ENCODE assay signal across 8 cellular contexts in the genomic region with DNA sequence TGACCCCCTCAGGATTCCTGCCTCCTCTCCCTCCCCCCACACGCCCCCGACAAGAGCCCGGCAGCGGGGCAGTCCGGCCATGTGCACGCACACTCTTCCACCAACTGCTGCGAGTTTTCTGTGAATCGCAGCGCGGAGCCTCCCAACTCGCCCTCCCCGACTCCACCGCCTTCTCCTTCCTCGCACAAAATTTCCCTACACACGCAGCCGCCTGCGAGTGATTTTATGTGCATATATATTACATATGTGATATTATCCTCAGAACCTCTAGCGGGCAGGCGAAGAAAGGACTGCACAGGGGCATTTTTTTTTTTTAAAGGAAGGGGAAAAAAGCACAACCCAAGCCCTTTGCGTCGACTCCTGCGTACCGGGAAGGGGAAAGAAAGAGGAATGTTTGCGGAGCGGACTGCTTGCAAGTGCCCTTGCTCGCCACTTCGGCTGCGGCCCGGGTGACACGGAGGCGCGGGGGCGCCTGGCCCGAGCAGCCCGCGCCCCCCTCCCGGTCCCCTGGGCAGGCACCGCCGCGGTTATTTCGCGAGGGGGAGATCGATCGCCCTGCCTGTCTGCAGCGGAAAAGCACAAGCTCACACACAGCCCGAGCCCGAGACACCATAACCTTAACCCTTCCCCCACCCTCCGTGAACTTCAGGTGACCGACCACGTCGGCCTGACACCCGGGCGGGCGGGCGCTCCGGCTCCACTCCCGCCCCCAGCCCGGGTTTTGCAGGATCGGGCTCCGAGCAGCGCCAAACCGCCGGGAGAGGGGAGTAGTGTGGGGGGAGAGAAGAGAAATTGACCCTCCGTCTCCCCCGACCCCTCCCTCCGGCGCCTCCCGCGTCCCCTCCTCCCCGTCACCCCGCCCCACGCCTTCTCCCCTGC. TPM values are rescaled to one million over a fixed set of nuclear protein-coding genes. Genes with fewer than 3 reads are reported as not detected.
DNase-seq lines count a peak whose midpoint lies in the region; ATAC-seq, FAIRE-seq and TF ChIP-seq lines count a peak whose summit lies in the region.

No MANE protein-coding gene starts in this region.

- H2BK5ac ChIP-seq in IMR-90 (ENCODE audit: low read depth, low read length, poor library complexity, severe bottlenecking), result peak overlapping the region; percentile 98

- H3K4me3 ChIP-seq in IMR-90 (ENCODE audit: insufficient read depth, low read depth, low read length), result peak overlapping the region; percentile 82
- peak overlapping the region; percentile 76 to 85 for H3K4me3 ChIP-seq in SK-N-SH (ENCODE audit: low read depth in 2 of 2, low read length in 1 of 2)
- H3K4me3 ChIP-seq in heart right ventricle, result peak overlapping the region; percentile 68 to 88 (median 82)

- TF ChIP-seq RAD21 in IMR-90 (IDR thresholded peaks at IDR 0.05; ENCODE audit: low read length) (peak; percentile 10; the same call in 1 of the 2 replicates), SK-N-SH (IDR thresholded peaks at IDR 0.05; ENCODE audit: low read length) (peak; percentile 24)

- H3K27me3 Mint-ChIP-seq in activated naive CD8-positive, alpha-beta T cell treated with anti-CD3 and anti-CD28 coated beads, Interleukin-2, amount 50 U/mL, for 24 hours, result no peaks in the 10 kb centered on the region

- no peaks in the 10 kb centered on the region for H3K9me2 ChIP-seq in SK-N-SH

- H4K91ac ChIP-seq in IMR-90 (ENCODE audit: insufficient read depth, low read depth, low read length), result peak overlapping the region; percentile 89

- peak overlapping the region; percentile 71 to 79 for H4K8ac ChIP-seq in IMR-90 (ENCODE audit: low read depth in 2 of 2, low read length in 2 of 2)

- TF ChIP-seq POLR2A in IMR-90 (IDR thresholded peaks at IDR 0.05; ENCODE audit: low read depth, low read length), result no peak

- H3K36me3 ChIP-seq in IMR-90 (ENCODE audit: control insufficient read depth, insufficient read depth, low read length) (no peaks in the 10 kb centered on the region), SK-N-SH (replicated peaks in 1 of 2; ENCODE audit: control insufficient read depth in 1 of 2, insufficient read depth in 2 of 2, low read length in 1 of 2) (peaks cover 0 to 8% of the 10 kb centered on the region in 2 experiments), heart right ventricle (no peaks in the 10 kb centered on the region)

- TF ChIP-seq EP300 in SK-N-SH (IDR thresholded peaks at IDR 0.05; ENCODE audit: borderline replicate concordance in 1 of 2, low read depth in 1 of 2, low read length in 1 of 2), result no peak

- H3K9ac ChIP-seq in IMR-90 (ENCODE audit: low read depth, low read length) (peak overlapping the region; percentile 94), SK-N-SH (peak overlapping the region; percentile 93)

- TF ChIP-seq CTCF in IMR-90 (conservative IDR thresholded peaks at IDR 0.05; ENCODE audit: low read depth, low read length) (peak; percentile 29), SK-N-SH (IDR thresholded peaks at IDR 0.05) (peak; percentile 51), heart right ventricle (IDR thresholded peaks at IDR 0.05) (peak in 4 of 9 donors; percentile 19 to 35 (median 26))

- FAIRE-seq in urothelium cell line (lab: Jason Lieb, UNC), result no peak

- peak overlapping the region; percentile 72 for H3K23ac ChIP-seq in IMR-90 (ENCODE audit: low read depth, low read length)

- dilution Hi-C loops in IMR-90 (cut with HindIII; ENCODE audit: low sequenced_read_pairs, unreplicated experiment), result no loop called here

- H3K4ac ChIP-seq in IMR-90 (ENCODE audit: low read depth, low read length), result peak overlapping the region; percentile 57

- H2AK9ac ChIP-seq in IMR-90 (replicated peaks; ENCODE audit: low read depth, low read length, poor library complexity), result peak overlapping the region; percentile 95

- H3K9me3 Mint-ChIP-seq in activated naive CD8-positive, alpha-beta T cell treated with anti-CD3 and anti-CD28 coated beads, Interleukin-2, amount 50 U/mL, for 24 hours, result no peaks in the 10 kb centered on the region

- peak overlapping the region; percentile 90 for H3K4me2 ChIP-seq in IMR-90 (ENCODE audit: low read depth, low read length)
- H3K4me2 ChIP-seq in SK-N-SH, result peak overlapping the region; percentile 94

- BruUV-seq in IMR-90 (replicated peaks; lab: Mats Ljungman, UMichigan), result no TSS peak

- ATAC-seq in GM21526 (IDR thresholded peaks at IDR 0.05; ENCODE audit: low FRiP score, unreplicated experiment) (peak; percentile 38), IMR-90 (ENCODE audit: low read depth) (peak; percentile 44), heart right ventricle (peak; percentile 65 to 87 (median 73))
- ATAC-seq in activated naive CD8-positive, alpha-beta T cell treated with anti-CD3 and anti-CD28 coated beads, Interleukin-2, amount 50 U/mL, for 24 hours, result peak; percentile 44

- intact Hi-C loops in IMR-90 (cut with micrococcal nuclease) (loop anchor here (1.0 to 10.0 kb wide), 5 partner anchors 128 to 702 kb away; partner anchors contain the start of genes C4orf51 and LSM6), heart right ventricle (cut with DNase I) (loop anchor here in 6 of 10 donors (5.0 to 10.0 kb wide), 8 partner anchors 49 to 312 kb away; partner anchors contain the start of gene LSM6 (in 2 of the 6)), posterior vena cava (cut with DNase I) (loop anchor here (10.0 kb wide), 2 partner anchors 52 to 202 kb away; no protein-coding TSS in a partner anchor)

- H3K4me1 ChIP-seq in IMR-90 (ENCODE audit: control insufficient read depth, insufficient read depth, low read length), result peaks cover 5% of the 10 kb centered on the region
- H3K4me1 ChIP-seq in SK-N-SH (ENCODE audit: control insufficient read depth in 1 of 2, insufficient read depth in 2 of 2, low read depth in 1 of 2, low read length in 1 of 2), result peaks cover 33 to 42% of the 10 kb centered on the region in 2 experiments
- peaks cover 0 to 31% (median 12%) of the 10 kb centered on the region in 9 donors for H3K4me1 ChIP-seq in heart right ventricle

- CTCF ChIA-PET in IMR-90 (lab: Yijun Ruan, JAX) (interaction anchor here (0.6 kb wide), 2 partner anchors 10 to 58 kb away, joined by 3 read pairs; no protein-coding TSS in a partner anchor), SK-N-SH (lab: Yijun Ruan, JAX) (interaction anchor here (0.6 to 2.3 kb wide), 2 partner anchors 317 to 320 kb away, joined by 3 to 6 read pairs; no protein-coding TSS in a partner anchor)

- no peaks in the 10 kb centered on the region; the same call in 1 of the 2 replicates for H3K9me1 ChIP-seq in IMR-90 (ENCODE audit: insufficient read depth, low read length)

- H2BK15ac ChIP-seq in IMR-90 (ENCODE audit: low read depth, low read length), result peak overlapping the region; percentile 76; the same call in 2 of the 3 replicates

- H4K20me1 ChIP-seq in IMR-90 (ENCODE audit: insufficient read depth, low read length) (no peaks in the 10 kb centered on the region), SK-N-SH (ENCODE audit: insufficient read depth) (peaks cover 1% of the 10 kb centered on the region; the same call in 1 of the 2 replicates)

- peak overlapping the region; percentile 87 for H3K56ac ChIP-seq in IMR-90 (ENCODE audit: extremely low read depth, insufficient read depth, low read length)

- no peaks in the 10 kb centered on the region for H3K9me3 ChIP-seq in IMR-90 (ENCODE audit: control insufficient read depth, insufficient read depth, low read length)
- H3K9me3 ChIP-seq in SK-N-SH, result no peaks in the 10 kb centered on the region
- H3K9me3 ChIP-seq in heart right ventricle, result no peaks in the 10 kb centered on the region

- peak overlapping the region; percentile 90 for H3K27ac Mint-ChIP-seq in activated naive CD8-positive, alpha-beta T cell treated with anti-CD3 and anti-CD28 coated beads, Interleukin-2, amount 50 U/mL, for 24 hours

- peaks cover 18% of the 10 kb centered on the region for H3K36me3 Mint-ChIP-seq in activated naive CD8-positive, alpha-beta T cell treated with anti-CD3 and anti-CD28 coated beads, Interleukin-2, amount 50 U/mL, for 24 hours (ENCODE audit: low read depth)

- H4K5ac ChIP-seq in IMR-90 (ENCODE audit: low read depth, low read length), result peak overlapping the region; percentile 62

- peak overlapping the region; percentile 21 for H2BK120ac ChIP-seq in IMR-90 (ENCODE audit: low read depth, low read length)

- H2AFZ ChIP-seq in IMR-90 (replicated peaks; ENCODE audit: low read length, poor library complexity), result peak overlapping the region; percentile 91
- H2AFZ ChIP-seq in SK-N-SH (ENCODE audit: low read depth), result peak overlapping the region; percentile 74

- peaks cover 14% of the 10 kb centered on the region for H3F3A ChIP-seq in SK-N-SH (replicated peaks; ENCODE audit: insufficient read depth)

- H3K27ac ChIP-seq in IMR-90 (ENCODE audit: insufficient read depth, low read length) (peak overlapping the region; percentile 97), SK-N-SH (ENCODE audit: low read depth in 2 of 2, low read length in 1 of 2) (peak overlapping the region; percentile 89 to 97), heart right ventricle (peak overlapping the region; percentile 84 to 98 (median 96))

- peaks cover 26 to 47% of the 10 kb centered on the region in 2 experiments for H3K79me1 ChIP-seq in IMR-90 (ENCODE audit: low read depth in 1 of 2, low read length in 2 of 2)

- peaks cover 66% of the 10 kb centered on the region for H3K79me2 ChIP-seq in SK-N-SH (ENCODE audit: insufficient read depth)

- H2BK20ac ChIP-seq in IMR-90 (ENCODE audit: low read depth, low read length), result no peak overlapping the region

- H3K4me3 Mint-ChIP-seq in activated naive CD8-positive, alpha-beta T cell treated with anti-CD3 and anti-CD28 coated beads, Interleukin-2, amount 50 U/mL, for 24 hours, result peak overlapping the region; percentile 88

- H3K27me3 ChIP-seq in IMR-90 (ENCODE audit: control insufficient read depth, insufficient read depth, low read length) (no peaks in the 10 kb centered on the region), SK-N-SH (ENCODE audit: insufficient read depth) (no peaks in the 10 kb centered on the region), heart right ventricle (peaks cover 0 to 17% (median 0%) of the 10 kb centered on the region in 7 donors)

- POLR2A ChIA-PET in IMR-90 (lab: Charles Lee; ENCODE audit: unreplicated experiment) (interaction anchor here (0.6 to 0.7 kb wide), 2 partner anchors 8 to 200 kb away, joined by 3 to 17 read pairs; no protein-coding TSS in a partner anchor), SK-N-SH (lab: Yijun Ruan, JAX) (interaction anchor here (1.0 to 1.4 kb wide), 3 partner anchors 204 to 375 kb away, joined by 4 to 5 read pairs (median 4); partner anchors contain the start of gene MMAA)

- peak overlapping the region; percentile 54 for H3K18ac ChIP-seq in IMR-90 (ENCODE audit: low read depth, low read length)

- WGBS in IMR-90 (ENCODE audit: extremely low coverage in 2 of 2, insufficient read length in 1 of 2), 2 experiments, result 0% methylated on average over 5 of the region's 72 CpGs; no CpG with 5 or more reads in 1 of the 2 experiments
- WGBS in SK-N-SH (ENCODE audit: low lambda C conversion rate), result 1% methylated on average over 50 of the region's 72 CpGs
- WGBS in heart right ventricle, 2 donors, result 0 to 1% methylated on average over 57 to 72 of the region's 72 CpGs

- in situ Hi-C loops in IMR-90 (cut with MboI; ENCODE audit: low sequenced_read_pairs), result no loop called here

- DNase-seq in EH (ENCODE audit: low read depth), result peak; percentile 77
- peak; percentile 73 for DNase-seq in IMR-90
- DNase-seq in SK-N-SH, result peak; percentile 91
- DNase-seq in activated naive CD8-positive, alpha-beta T cell treated with anti-CD3 and anti-CD28 coated beads, Interleukin-2, amount 50 U/mL, for 24 hours, result peak; percentile 68
- peak; percentile 70 to 76 for DNase-seq in heart right ventricle
- peak; percentile 86 for DNase-seq in posterior vena cava (ENCODE audit: low spot score)
- peak; percentile 63 for DNase-seq in urothelium cell line (ENCODE audit: low spot score)

- peaks cover 58% of the 10 kb centered on the region for H3K4me1 Mint-ChIP-seq in activated naive CD8-positive, alpha-beta T cell treated with anti-CD3 and anti-CD28 coated beads, Interleukin-2, amount 50 U/mL, for 24 hours

- H3K14ac ChIP-seq in IMR-90 (replicated peaks; ENCODE audit: low read depth, low read length), result peak overlapping the region; percentile 71

- peak overlapping the region; percentile 11; the same call in 1 of the 2 replicates for H2AK5ac ChIP-seq in IMR-90 (ENCODE audit: low read depth, low read length)

RNA-seq across cellular contexts. Expression of gene ZNF827, which starts 2.2 kb away (rescaled TPM):
- total RNA-seq in IMR-90 (2012; rRNA removed) (6.6 and 6.7 TPM in 2 replicates), heart right ventricle (10 to 100 TPM; 11.7 to 33.9 (median 22.4) TPM), posterior vena cava (10 to 100 TPM; 11.3 to 11.9 TPM)
- polyA plus RNA-seq in IMR-90 (2012; rRNA removed) (31.7 and 37.5 TPM in 2 replicates), SK-N-SH (2012; rRNA removed) (20.9 and 23.2 TPM in 2 replicates), heart right ventricle (1 to 10 TPM; 3.8 to 7.2 TPM)
- polyA plus RNA-seq in IMR-90 (2012; cell fraction: cytosol; rRNA removed), result 13.3 and 21.6 TPM in 2 replicates
- 73.5 and 158 TPM in 2 replicates for polyA plus RNA-seq in IMR-90 (2012; cell fraction: nucleus; rRNA removed; ENCODE audit: low replicate concordance)
- 9.2 and 15.9 TPM in 2 replicates for polyA plus RNA-seq in SK-N-SH (2012; cell fraction: cytosol; rRNA removed)
- polyA plus RNA-seq in SK-N-SH (2012; cell fraction: nucleus; rRNA removed), result 93.0 and 172 TPM in 2 replicates

Comparison
In these comparisons a context has a peak if more than half of its experiments do, and no peak if none do; other contexts are left out.
1. Peak in every context shown above with its lines: DNase-seq, ATAC-seq, H3K4me3 ChIP-seq and H3K27ac ChIP-seq.